ENCODE assay signal across 12 cellular contexts in the genomic region with DNA sequence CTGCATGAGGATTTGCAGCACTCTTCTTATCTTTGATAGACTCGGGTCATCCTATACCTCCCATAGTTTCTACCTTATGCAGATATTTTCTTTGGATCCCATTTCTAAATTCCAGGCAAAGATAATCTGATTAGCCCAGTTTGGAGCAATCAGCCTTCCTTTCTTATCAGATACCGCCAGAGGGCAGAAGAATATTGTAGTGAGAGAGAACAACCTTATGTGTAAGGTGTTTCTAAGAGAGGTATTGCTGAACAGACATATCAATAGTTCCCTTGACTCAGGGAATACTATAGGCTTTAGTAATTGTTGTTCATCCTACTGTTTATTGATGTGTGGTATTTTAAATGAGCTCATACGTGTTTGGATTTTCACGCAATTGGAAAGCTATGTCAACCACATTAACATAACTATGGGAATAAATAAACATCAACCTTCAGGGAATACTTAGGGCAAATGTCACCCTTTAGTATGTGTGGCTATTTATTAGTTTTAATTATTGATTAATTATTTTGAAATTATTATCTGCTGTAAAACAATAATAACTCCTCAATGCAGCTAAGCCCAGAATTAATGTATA.
DNase-seq lines count a peak whose midpoint lies in the region; TF ChIP-seq lines count a peak whose summit lies in the region.
"Had no signal": no experiment of that assay in that cellular context is flagged by ENCODE, and none has a peak within 500 bp of the region (broad histone marks: within the 10 kb centered on the region; RNA-seq: fewer than 3 reads in every experiment).

No MANE protein-coding gene starts in this region.

- TF ChIP-seq CTCF in WERI-Rb-1 (IDR thresholded peaks at IDR 0.05; ENCODE audit: low read depth, low read length) (0 out of 2 replicates have a peak, but pooled peaks have one; percentile 9), suprapubic skin (IDR thresholded peaks at IDR 0.05) (no peak)

- WGBS in suprapubic skin: 69% methylated on average over 4 of the region's 4 CpGs

- no peaks in the 10 kb centered on the region for H3K27me3 ChIP-seq in WERI-Rb-1 (ENCODE audit: insufficient read depth, low read depth, severe bottlenecking)
- no peaks in the 10 kb centered on the region for H3K27me3 ChIP-seq in suprapubic skin
- H3K27me3 ChIP-seq: adrenal gland, upper lobe of left lung had no signal

- H3K4me1 ChIP-seq in suprapubic skin: no peaks in the 10 kb centered on the region
- H3K4me1 ChIP-seq: adrenal gland, upper lobe of left lung had no signal

- H3K4me3 ChIP-seq in WERI-Rb-1 (ENCODE audit: low read depth, low read length) (no peak overlapping the region), suprapubic skin (no peak overlapping the region)
- H3K4me3 ChIP-seq: adrenal gland, upper lobe of left lung had no signal

- H3K27ac ChIP-seq in WERI-Rb-1 (no peak overlapping the region), suprapubic skin (no peak overlapping the region)
- H3K27ac ChIP-seq: adrenal gland, upper lobe of left lung had no signal

- no peaks in the 10 kb centered on the region for H3K36me3 ChIP-seq in WERI-Rb-1
- H3K36me3 ChIP-seq in suprapubic skin: no peaks in the 10 kb centered on the region
- H3K36me3 ChIP-seq: adrenal gland, upper lobe of left lung had no signal

- H3K9me3 ChIP-seq in WERI-Rb-1 (ENCODE audit: severe bottlenecking) (no peaks in the 10 kb centered on the region), suprapubic skin (no peaks in the 10 kb centered on the region)
- H3K9me3 ChIP-seq: adrenal gland, upper lobe of left lung had no signal

- in situ Hi-C loops in KBM-7 (cut with MboI; ENCODE audit: low pct_unique_long_range_greater_than_20kb, low sequenced_read_pairs): no loop called here

- TF ChIP-seq EP300 in suprapubic skin (IDR thresholded peaks at IDR 0.05): no peak

- no peak for TF ChIP-seq POLR2A in suprapubic skin (IDR thresholded peaks at IDR 0.05)

- peak; percentile 35 for DNase-seq in DMS153 (lab: John Stamatoyannopoulos, UW)
- DNase-seq in KBM-7: peak; percentile 1
- peak; percentile 8 for DNase-seq in WERI-Rb-1
- DNase-seq in left kidney (ENCODE audit: low read depth, low spot score): peak; percentile 43
- DNase-seq in NOMO-1 (lab: John Stamatoyannopoulos, UW; ENCODE audit: unreplicated experiment in 2 of 2): no peak
- DNase-seq in activated gamma-delta T cell treated with Interleukin-2 at 50 U/mL for 16 hours: no peak
- DNase-seq in suprapubic skin (ENCODE audit: low spot score in 2 of 2): no peak
- DNase-seq in medulla oblongata (ENCODE audit: extremely low spot score): no peak
- DNase-seq: activated CD4-positive, alpha-beta T cell treated with anti-CD3 and anti-CD28 coated beads, Interleukin-2, amount 50 U/mL, for 1 hour; adrenal gland; stimulated activated CD4-positive, alpha-beta T cell treated with anti-CD3 and anti-CD28 coated beads, Interleukin-2, amount 100 ng/mL, for 24 hours; upper lobe of left lung had no signal

Comparison
In these comparisons a context has a peak if more than half of its experiments do, and no peak if none do; other contexts are left out.
1. DNase-seq: peak in DMS153 (single experiment), KBM-7 (single experiment), WERI-Rb-1 (single experiment) and left kidney (single experiment); none in NOMO-1 (0 of 2), activated gamma-delta T cell treated with Interleukin-2 at 50 U/mL for 16 hours (single experiment), suprapubic skin (0 of 2) and medulla oblongata (single experiment).